8 cellular contexts compared by ENCODE assay signal in genomic region chr11:62831520-62832345, GRCh38. TPM values are rescaled to one million over a fixed set of nuclear protein-coding genes. Genes with fewer than 3 reads are reported as not detected.
DNase-seq lines count a peak whose midpoint lies in the region; TF ChIP-seq lines count a peak whose summit lies in the region.

A gene with protein sequence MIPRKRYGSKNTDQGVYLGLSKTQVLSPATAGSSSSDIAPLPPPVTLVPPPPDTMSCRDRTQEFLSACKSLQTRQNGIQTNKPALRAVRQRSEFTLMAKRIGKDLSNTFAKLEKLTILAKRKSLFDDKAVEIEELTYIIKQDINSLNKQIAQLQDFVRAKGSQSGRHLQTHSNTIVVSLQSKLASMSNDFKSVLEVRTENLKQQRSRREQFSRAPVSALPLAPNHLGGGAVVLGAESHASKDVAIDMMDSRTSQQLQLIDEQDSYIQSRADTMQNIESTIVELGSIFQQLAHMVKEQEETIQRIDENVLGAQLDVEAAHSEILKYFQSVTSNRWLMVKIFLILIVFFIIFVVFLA (minus strand): TSS chr11:62832051. CDS start chr11:62831243, 808 bp downstream.

- CTCF ChIA-PET in activated CD8-positive, alpha-beta memory T cell treated with anti-CD3 and anti-CD28 coated beads for 36 hours (lab: Charles Lee), result interaction anchor here (0.6 to 1.1 kb wide), 4 partner anchors 11 to 173 kb away, joined by 3 to 6 read pairs (median 3); partner anchors contain the start of gene SLC3A2

- peak; percentile 89 for DNase-seq in CMK (ENCODE audit: low read depth)
- DNase-seq in GM20000 (ENCODE audit: low spot score), result peak; percentile 95
- DNase-seq in HT-29 (ENCODE audit: low spot score), result peak; percentile 100
- DNase-seq in NOMO-1 (lab: John Stamatoyannopoulos, UW; ENCODE audit: unreplicated experiment in 2 of 2), result peak; percentile 98 to 100
- DNase-seq in effector CD8-positive, alpha-beta T cell (lab: John Stamatoyannopoulos, UW), result peak; percentile 100
- peak; percentile 99 for DNase-seq in lung microvascular endothelial cell (ENCODE audit: low read depth in 2 of 2)
- DNase-seq in stimulated activated CD4-positive, alpha-beta T cell treated with anti-CD3 and anti-CD28 coated beads, TNF-alpha, amount 100 ng/mL, for 48 hours (ENCODE audit: low read depth in 3 of 3), result peak; percentile 99 to 100 (median 99)

- POLR2A ChIA-PET in activated CD8-positive, alpha-beta memory T cell treated with anti-CD3 and anti-CD28 coated beads for 36 hours (lab: Charles Lee), result interaction anchor here (0.6 to 3.9 kb wide), 17 partner anchors 9 to 308 kb away, joined by 3 to 41 read pairs (median 8); partner anchors contain the start of genes HNRNPUL2, NXF1, POLR2G and SLC3A2

- TF ChIP-seq CTCF in GM20000 (IDR thresholded peaks at IDR 0.05; ENCODE audit: extremely low read depth, missing control alignments), result no peak

RNA-seq across cellular contexts. Expression of the gene that starts here (rescaled TPM):
- total RNA-seq in HT-29 (2014; rRNA removed; shearing (Covaris generic)), result 64.6 and 80.6 TPM in 2 replicates
- total RNA-seq in activated CD8-positive, alpha-beta memory T cell treated with anti-CD3 and anti-CD28 coated beads for 36 hours, result 10 to 100 TPM; 24.9 to 27.0 TPM
- total RNA-seq in lung microvascular endothelial cell, result 29.4 and 33.3 TPM in 2 replicates

Comparison
In these comparisons a context has a peak if more than half of its experiments do, and no peak if none do; other contexts are left out.
1. Peak in every context shown above with its lines: DNase-seq.